Comparison of ENCODE assay signal across 19 cellular contexts in genomic region chr16:3536851-3537250, GRCh38. TPM values are rescaled to one million over a fixed set of nuclear protein-coding genes. Genes with fewer than 3 reads are reported as not detected.
DNase-seq lines count a peak whose midpoint lies in the region; ATAC-seq, FAIRE-seq and TF ChIP-seq lines count a peak whose summit lies in the region.
"Had no signal": no experiment of that assay in that cellular context is flagged by ENCODE, and none has a peak within 500 bp of the region (broad histone marks: within the 10 kb centered on the region; RNA-seq: fewer than 3 reads in every experiment).

No MANE protein-coding gene starts in this region.

- H3K4me1 ChIP-seq in liver (ENCODE audit: control insufficient read depth in 4 of 4, insufficient read depth in 4 of 4, low read length in 3 of 4), result peaks cover 2 to 16% (median 10%) of the 10 kb centered on the region in 4 donors
- no peaks in the 10 kb centered on the region for H3K4me1 ChIP-seq in HepG2 (ENCODE audit: insufficient read depth, low read length)
- no peaks in the 10 kb centered on the region for H3K4me1 ChIP-seq in pancreas
- H3K4me1 ChIP-seq: vagina had no signal

- H3K9ac ChIP-seq in liver (ENCODE audit: low read depth in 1 of 2, low read length in 2 of 2), result no peak overlapping the region
- no peak overlapping the region for H3K9ac ChIP-seq in HepG2 (ENCODE audit: insufficient read depth, low read depth, low read length)

- H3K4me3 ChIP-seq in liver (ENCODE audit: low read depth in 1 of 3, low read length in 3 of 3), result no peak overlapping the region
- no peak overlapping the region for H3K4me3 ChIP-seq in HepG2 (replicated peaks in 1 of 3; ENCODE audit: insufficient read depth in 1 of 3, low read depth in 2 of 3, low read length in 3 of 3)
- H3K4me3 ChIP-seq in coronary artery, result peak overlapping the region; percentile 10
- H3K4me3 ChIP-seq in pancreas, result no peak overlapping the region
- H3K4me3 ChIP-seq: smooth muscle cell, vagina had no signal

- peaks cover 2 to 21% (median 7%) of the 10 kb centered on the region in 4 donors for H3K36me3 ChIP-seq in liver (ENCODE audit: control insufficient read depth in 4 of 4, insufficient read depth in 3 of 4, low read depth in 1 of 4, low read length in 3 of 4)
- H3K36me3 ChIP-seq in HepG2 (replicated peaks in 1 of 2; ENCODE audit: control insufficient read depth in 1 of 2, insufficient read depth in 2 of 2, low read length in 2 of 2), result peaks cover 4 to 32% of the 10 kb centered on the region in 2 experiments
- peaks cover 0 to 27% (median 9%) of the 10 kb centered on the region in 3 donors for H3K36me3 ChIP-seq in pancreas

- no peak overlapping the region for H3K27ac ChIP-seq in liver (ENCODE audit: low read depth in 1 of 2, low read length in 2 of 2)
- no peak overlapping the region for H3K27ac ChIP-seq in HepG2 (ENCODE audit: extremely low read length, insufficient read depth, low read length)
- peak overlapping the region; percentile 29 to 66 for H3K27ac ChIP-seq in coronary artery
- H3K27ac ChIP-seq in pancreas, result no peak overlapping the region

- no peak for TF ChIP-seq CTCF in liver (IDR thresholded peaks at IDR 0.05; ENCODE audit: low read depth, low read length, missing input control)
- no peak for TF ChIP-seq CTCF in HepG2 (CRISPR knock-in tag; IDR thresholded peaks at IDR 0.05)
- TF ChIP-seq CTCF in coronary artery (IDR thresholded peaks at IDR 0.05), result no peak
- no peak for TF ChIP-seq CTCF in pancreas (IDR thresholded peaks at IDR 0.05)

- FAIRE-seq in HepG2 (lab: Jason Lieb, UNC), result no peak
- FAIRE-seq in pancreas (lab: Jason Lieb, UNC), result no peak

- POLR2A ChIA-PET in HepG2 (lab: Yijun Ruan, JAX), result no interaction called here

- H3K27me3 ChIP-seq in liver (ENCODE audit: control insufficient read depth in 4 of 4, insufficient read depth in 4 of 4, low read length in 3 of 4) (no peaks in the 10 kb centered on the region), HepG2 (ENCODE audit: control insufficient read depth in 1 of 2, insufficient read depth in 2 of 2, low read length in 2 of 2) (no peaks in the 10 kb centered on the region), pancreas (no peaks in the 10 kb centered on the region)
- H3K27me3 ChIP-seq: vagina had no signal

- TF ChIP-seq POLR2A in HepG2 (IDR thresholded peaks at IDR 0.05; ENCODE audit: insufficient read depth in 1 of 2, low read depth in 2 of 2, low read length in 2 of 2), result no peak

- TF ChIP-seq RAD21 in liver (IDR thresholded peaks at IDR 0.05) (no peak), HepG2 (CRISPR knock-in tag; IDR thresholded peaks at IDR 0.05) (no peak)

- in situ Hi-C loops in HepG2 (cut with HindIII; ENCODE audit: extremely low pct_ligation_motif_present, low pct_unique_long_range_greater_than_20kb), result no loop called here

- no peak overlapping the region for H2AFZ ChIP-seq in HepG2 (ENCODE audit: low read length)

- H3K79me2 ChIP-seq in HepG2 (ENCODE audit: insufficient read depth, low read length), result no peaks in the 10 kb centered on the region

- 45% methylated on average over 4 of the region's 4 CpGs for WGBS in liver
- WGBS in HepG2 (ENCODE audit: low lambda C conversion rate), result 92% methylated on average over 4 of the region's 4 CpGs
- WGBS in pancreas, 2 donors, result 71 to 75% methylated on average over 4 of the region's 4 CpGs

- H3K9me3 ChIP-seq in liver (ENCODE audit: control insufficient read depth in 4 of 4, low read length in 3 of 4) (no peaks in the 10 kb centered on the region), HepG2 (ENCODE audit: low read length) (no peaks in the 10 kb centered on the region), pancreas (no peaks in the 10 kb centered on the region)
- H3K9me3 ChIP-seq: vagina had no signal

- no peaks in the 10 kb centered on the region for H4K20me1 ChIP-seq in HepG2 (ENCODE audit: insufficient read depth, low read length)

- ATAC-seq in HepG2, result no peak
- ATAC-seq in HG02981 (IDR thresholded peaks at IDR 0.05; ENCODE audit: unreplicated experiment), result no peak
- no peak for ATAC-seq in sciatic nerve
- no peak for ATAC-seq in pancreas
- ATAC-seq: activated CD4-positive, CD25-positive, alpha-beta regulatory T cell treated with anti-CD3 and anti-CD28 coated beads, Interleukin-2, amount 50 U/mL, for 24 hours had no signal

- no TSS peak for BruUV-seq in HepG2 (replicated peaks; lab: Mats Ljungman, UMichigan)

- no peak for TF ChIP-seq EP300 in HepG2 (IDR thresholded peaks at IDR 0.05; ENCODE audit: low read depth in 2 of 2, low read length in 2 of 2)
- TF ChIP-seq EP300 in HepG2 (CRISPR knock-in tag; IDR thresholded peaks at IDR 0.05; ENCODE audit: borderline replicate concordance), result no peak

- CTCF ChIA-PET in HepG2 (lab: Yijun Ruan, JAX; ENCODE audit: low intra/inter-chr PET ratio, low total read pairs), result no interaction called here

- intact Hi-C loops in HepG2 (cut with micrococcal nuclease; ENCODE audit: unreplicated experiment) (no loop called here), sciatic nerve (cut with DNase I) (no loop called here), pancreas (cut with DNase I) (no loop called here)

- no peak overlapping the region for H3K4me2 ChIP-seq in HepG2 (ENCODE audit: low read depth, low read length)
- H3K4me2 ChIP-seq: smooth muscle cell had no signal

- DNase-seq in HepG2 (ENCODE audit: low spot score) (no peak), coronary artery (ENCODE audit: low spot score) (no peak), medulla oblongata (ENCODE audit: extremely low spot score) (peak; percentile 53), NCI-H345 (lab: John Stamatoyannopoulos, UW) (no peak), sciatic nerve (ENCODE audit: low spot score) (no peak), pancreas (no peak)
- DNase-seq: activated CD8-positive, alpha-beta memory T cell treated with anti-CD3 and anti-CD28 coated beads, Interleukin-2, amount 50 U/mL, for 4 hours; activated naive CD8-positive, alpha-beta T cell treated with anti-CD3 and anti-CD28 coated beads, Interleukin-2, amount 10 ng/mL, durations not matched to agents 7 days and 5 days; hippocampal formation; NCI-H1436 treated with DMSO at 0.1 percent for 48 hours; stimulated activated naive CD4-positive, alpha-beta T cell treated with Interleukin-2 at 50 U/mL for 16 hours had no signal

RNA-seq across cellular contexts. Expression of gene CLUAP1, which starts 36.0 kb away (rescaled TPM):
- total RNA-seq in liver, result 1 to 10 TPM; 4.4 to 5.2 TPM
- polyA plus RNA-seq in liver, result 1 to 10 TPM; 3.1 to 8.1 TPM
- 19.5 and 25.9 TPM in 2 replicates for total RNA-seq in HepG2 (2016; rRNA removed; fragmentation: Illumina TruSeq; extraction: Trizol)
- total RNA-seq in HepG2 (2016; cell fraction: cytosol; rRNA removed; fragmentation: Illumina TruSeq; extraction: Trizol; ENCODE audit: low read depth), result 11.0 and 15.5 TPM in 2 replicates
- 18.5 and 28.6 TPM in 2 replicates for total RNA-seq in HepG2 (2016; cell fraction: insoluble cytoplasmic fraction; rRNA removed; fragmentation: Illumina TruSeq; extraction: Trizol)
- total RNA-seq in HepG2 (2016; cell fraction: membrane; rRNA removed; fragmentation: Illumina TruSeq; extraction: Trizol), result 6.7 and 9.0 TPM in 2 replicates
- 12.3 and 17.1 TPM in 2 replicates for total RNA-seq in HepG2 (2016; cell fraction: nucleus; rRNA removed; fragmentation: Illumina TruSeq; extraction: Trizol)
- polyA plus RNA-seq in HepG2 (2011; rRNA removed), result 3.5 and 6.0 TPM in 2 replicates
- polyA plus RNA-seq in HepG2 (2011; cell fraction: cytosol; rRNA removed), result 2.9 and 3.9 TPM in 2 replicates
- 1.9 and 4.4 TPM in 2 replicates for polyA plus RNA-seq in HepG2 (2011; cell fraction: nucleus; rRNA removed)
- polyA plus RNA-seq in HepG2 (2012), result 5.2 and 6.8 TPM in 2 replicates
- polyA plus RNA-seq in HepG2 (2016; cell fraction: cytosol; fragmentation: Illumina TruSeq; extraction: Trizol; ENCODE audit: low read depth), result 3.4 and 3.8 TPM in 2 replicates
- polyA plus RNA-seq in HepG2 (2016; cell fraction: insoluble cytoplasmic fraction; fragmentation: Illumina TruSeq; extraction: Trizol; ENCODE audit: low read depth), result 22.5 and 28.8 TPM in 2 replicates
- 5.0 and 5.3 TPM in 2 replicates for polyA plus RNA-seq in HepG2 (2016; cell fraction: membrane; fragmentation: Illumina TruSeq; extraction: Trizol; ENCODE audit: low read depth)
- 12.9 and 20.1 TPM in 2 replicates for polyA plus RNA-seq in HepG2 (2016; cell fraction: nucleus; fragmentation: Illumina TruSeq; extraction: Trizol; ENCODE audit: insufficient read depth, low read depth)
- polyA minus RNA-seq in HepG2 (2011; rRNA and poly(A)+ RNA removed; ENCODE audit: low replicate concordance), result 3.6 and 12.3 TPM in 2 replicates
- polyA minus RNA-seq in HepG2 (2011; cell fraction: cytosol; rRNA and poly(A)+ RNA removed), result 5.9 and 8.1 TPM in 2 replicates
- polyA minus RNA-seq in HepG2 (2011; cell fraction: nucleus; rRNA and poly(A)+ RNA removed), result 6.7 and 9.6 TPM in 2 replicates
- total RNA-seq in sciatic nerve, result 32.7 TPM
- total RNA-seq in pancreas, result 10 to 100 TPM in 5 of 6 donors, 1 to 10 TPM in 1; 9.9 to 19.1 (median 11.0) TPM
- polyA plus RNA-seq in pancreas, result 1 to 10 TPM; 6.8 to 6.9 TPM

RNA-seq across cellular contexts. Expression of gene NLRC3, which starts 40.4 kb away (rescaled TPM):
- total RNA-seq in liver (1 to 10 TPM; 1.5 to 2.2 TPM), HepG2 (2016; rRNA removed; fragmentation: Illumina TruSeq; extraction: Trizol) (not detected in 2 replicates), sciatic nerve (1.6 TPM), pancreas (under 1 TPM; 0.12 to 0.87 (median 0.51) TPM)
- polyA plus RNA-seq in liver (under 1 TPM; 0.35 to 0.58 TPM), HepG2 (2011; rRNA removed) (0.01 TPM in 1 of 2 replicates, not detected in the other), pancreas (under 1 TPM; 0.34 to 0.40 TPM)
- total RNA-seq in HepG2 (2016; cell fraction: cytosol; rRNA removed; fragmentation: Illumina TruSeq; extraction: Trizol; ENCODE audit: low read depth), result not detected in 2 replicates
- 0.09 TPM in 1 of 2 replicates, not detected in the other for total RNA-seq in HepG2 (2016; cell fraction: insoluble cytoplasmic fraction; rRNA removed; fragmentation: Illumina TruSeq; extraction: Trizol)
- total RNA-seq in HepG2 (2016; cell fraction: membrane; rRNA removed; fragmentation: Illumina TruSeq; extraction: Trizol), result not detected in 2 replicates
- total RNA-seq in HepG2 (2016; cell fraction: nucleus; rRNA removed; fragmentation: Illumina TruSeq; extraction: Trizol), result not detected in 2 replicates
- not detected in 2 replicates for polyA plus RNA-seq in HepG2 (2011; cell fraction: cytosol; rRNA removed)
- 0.02 TPM in 1 of 2 replicates, not detected in the other for polyA plus RNA-seq in HepG2 (2011; cell fraction: nucleus; rRNA removed)
- 0.09 and 0.11 TPM in 2 replicates for polyA plus RNA-seq in HepG2 (2012)
- polyA plus RNA-seq in HepG2 (2016; cell fraction: cytosol; fragmentation: Illumina TruSeq; extraction: Trizol; ENCODE audit: low read depth), result not detected in 2 replicates
- polyA plus RNA-seq in HepG2 (2016; cell fraction: insoluble cytoplasmic fraction; fragmentation: Illumina TruSeq; extraction: Trizol; ENCODE audit: low read depth), result not detected in 2 replicates
- not detected in 2 replicates for polyA plus RNA-seq in HepG2 (2016; cell fraction: membrane; fragmentation: Illumina TruSeq; extraction: Trizol; ENCODE audit: low read depth)
- polyA plus RNA-seq in HepG2 (2016; cell fraction: nucleus; fragmentation: Illumina TruSeq; extraction: Trizol; ENCODE audit: insufficient read depth, low read depth), result not detected in 2 replicates
- 0.07 TPM in 1 of 2 replicates, not detected in the other for polyA minus RNA-seq in HepG2 (2011; rRNA and poly(A)+ RNA removed; ENCODE audit: low replicate concordance)
- polyA minus RNA-seq in HepG2 (2011; cell fraction: cytosol; rRNA and poly(A)+ RNA removed), result not detected in 2 replicates
- not detected in 2 replicates for polyA minus RNA-seq in HepG2 (2011; cell fraction: nucleus; rRNA and poly(A)+ RNA removed)
- total RNA-seq: NCI-H460, smooth muscle cell had no signal

RNA-seq across cellular contexts. Expression of gene C16orf90, which starts 41.6 kb away (rescaled TPM):
- total RNA-seq in liver, result not detected
- polyA plus RNA-seq in liver, result not detected
- not detected in 2 replicates for total RNA-seq in HepG2 (2016; rRNA removed; fragmentation: Illumina TruSeq; extraction: Trizol)
- total RNA-seq in HepG2 (2016; cell fraction: cytosol; rRNA removed; fragmentation: Illumina TruSeq; extraction: Trizol; ENCODE audit: low read depth), result not detected in 2 replicates
- total RNA-seq in HepG2 (2016; cell fraction: insoluble cytoplasmic fraction; rRNA removed; fragmentation: Illumina TruSeq; extraction: Trizol), result not detected in 2 replicates
- not detected in 2 replicates for total RNA-seq in HepG2 (2016; cell fraction: membrane; rRNA removed; fragmentation: Illumina TruSeq; extraction: Trizol)
- total RNA-seq in HepG2 (2016; cell fraction: nucleus; rRNA removed; fragmentation: Illumina TruSeq; extraction: Trizol), result not detected in 2 replicates
- not detected in 2 replicates for polyA plus RNA-seq in HepG2 (2011; rRNA removed)
- not detected in 2 replicates for polyA plus RNA-seq in HepG2 (2011; cell fraction: cytosol; rRNA removed)
- not detected in 2 replicates for polyA plus RNA-seq in HepG2 (2011; cell fraction: nucleus; rRNA removed)
- not detected in 2 replicates for polyA plus RNA-seq in HepG2 (2012)
- polyA plus RNA-seq in HepG2 (2016; cell fraction: cytosol; fragmentation: Illumina TruSeq; extraction: Trizol; ENCODE audit: low read depth), result not detected in 2 replicates
- not detected in 2 replicates for polyA plus RNA-seq in HepG2 (2016; cell fraction: insoluble cytoplasmic fraction; fragmentation: Illumina TruSeq; extraction: Trizol; ENCODE audit: low read depth)
- not detected in 2 replicates for polyA plus RNA-seq in HepG2 (2016; cell fraction: membrane; fragmentation: Illumina TruSeq; extraction: Trizol; ENCODE audit: low read depth)
- polyA plus RNA-seq in HepG2 (2016; cell fraction: nucleus; fragmentation: Illumina TruSeq; extraction: Trizol; ENCODE audit: insufficient read depth, low read depth), result not detected in 2 replicates
- polyA minus RNA-seq in HepG2 (2011; rRNA and poly(A)+ RNA removed; ENCODE audit: low replicate concordance), result not detected in 2 replicates
- not detected in 2 replicates for polyA minus RNA-seq in HepG2 (2011; cell fraction: cytosol; rRNA and poly(A)+ RNA removed)
- polyA minus RNA-seq in HepG2 (2011; cell fraction: nucleus; rRNA and poly(A)+ RNA removed), result not detected in 2 replicates
- total RNA-seq in sciatic nerve, result not detected
- total RNA-seq in pancreas, result not detected
- polyA plus RNA-seq in pancreas, result not detected
- total RNA-seq: activated naive CD8-positive, alpha-beta T cell treated with anti-CD3 and anti-CD28 coated beads, Interleukin-2, amount 10 ng/mL, durations not matched to agents 7 days and 5 days; lower leg skin; NCI-H460; OCI-LY7; smooth muscle cell; vagina had no signal
- polyA plus RNA-seq: smooth muscle cell had no signal

Comparison
In these comparisons a context has a peak if more than half of its experiments do, and no peak if none do; other contexts are left out.
1. H3K27ac ChIP-seq: peak in coronary artery (2 of 2); none in liver (0 of 2), HepG2 (single experiment) and pancreas (0 of 4).